8 cellular contexts compared by ENCODE assay signal in genomic region chr17:40559016-40559853, GRCh38. TPM values are rescaled to one million over a fixed set of nuclear protein-coding genes. Genes with fewer than 3 reads are reported as not detected.
DNase-seq lines count a peak whose midpoint lies in the region; ATAC-seq and TF ChIP-seq lines count a peak whose summit lies in the region.

No MANE protein-coding gene starts in this region.

- WGBS in heart left ventricle, 4 donors: 75 to 90% (median 82%) methylated on average over 6 to 11 of the region's 11 CpGs

- H3K27ac ChIP-seq in heart left ventricle (peak overlapping the region in 9 of 12 donors; percentile 47 to 92 (median 83)), brain microvascular endothelial cell (peak overlapping the region; percentile 90), mucosa of rectum (ENCODE audit: low read depth in 2 of 2, low read length in 2 of 2) (no peak overlapping the region)

- H3K9me3 ChIP-seq in heart left ventricle (no peaks in the 10 kb centered on the region), mucosa of rectum (ENCODE audit: control insufficient read depth in 2 of 2, low read length in 2 of 2) (no peaks in the 10 kb centered on the region)

- in situ Hi-C loops in brain microvascular endothelial cell (cut with HindIII; ENCODE audit: low pct_ligation_motif_present, low sequenced_read_pairs): no loop called here

- TF ChIP-seq POLR2A in heart left ventricle (IDR thresholded peaks at IDR 0.05): no peak

- peak overlapping the region; percentile 15 to 26 for H3K9ac ChIP-seq in mucosa of rectum (ENCODE audit: low read depth in 1 of 2, low read length in 2 of 2)

- TF ChIP-seq CTCF in heart left ventricle (IDR thresholded peaks at IDR 0.05): no peak
- no peak for TF ChIP-seq CTCF in brain microvascular endothelial cell (IDR thresholded peaks at IDR 0.05; ENCODE audit: low read depth, low read length, missing control alignments)

- ATAC-seq in heart left ventricle (no peak), Right ventricle myocardium superior (ENCODE audit: poor library complexity) (no peak)

- DNase-seq in heart left ventricle (peak in 1 of 5 donors; percentile 6), Right ventricle myocardium superior (no peak), brain microvascular endothelial cell (no peak), ureter (ENCODE audit: low spot score) (peak; percentile 50), NCI-H2171 treated with DMSO at 0.1 percent for 48 hours (lab: John Stamatoyannopoulos, UW) (no peak), nucleus accumbens (lab: John Stamatoyannopoulos, UW) (no peak), NCI-H187 treated with DMSO at 0.1 percent for 48 hours (lab: John Stamatoyannopoulos, UW) (no peak)

- no peak overlapping the region for H3K4me3 ChIP-seq in heart left ventricle
- no peak overlapping the region for H3K4me3 ChIP-seq in brain microvascular endothelial cell (ENCODE audit: low read depth, low read length)
- H3K4me3 ChIP-seq in mucosa of rectum (ENCODE audit: low read length in 2 of 2): no peak overlapping the region

- H3K36me3 ChIP-seq in heart left ventricle (no peaks in the 10 kb centered on the region), brain microvascular endothelial cell (replicated peaks) (no peaks in the 10 kb centered on the region), mucosa of rectum (ENCODE audit: control insufficient read depth in 2 of 2, insufficient read depth in 2 of 2, low read length in 2 of 2) (no peaks in the 10 kb centered on the region)

- peaks cover 0 to 10% (median 0%) of the 10 kb centered on the region in 9 donors for H3K27me3 ChIP-seq in heart left ventricle
- H3K27me3 ChIP-seq in brain microvascular endothelial cell (replicated peaks): no peaks in the 10 kb centered on the region
- H3K27me3 ChIP-seq in mucosa of rectum (ENCODE audit: control insufficient read depth in 2 of 2, insufficient read depth in 2 of 2, low read length in 2 of 2): peaks cover 0 to 3% of the 10 kb centered on the region in 2 donors

- peaks cover 12 to 76% (median 51%) of the 10 kb centered on the region in 12 donors for H3K4me1 ChIP-seq in heart left ventricle
- peaks cover 10 to 17% of the 10 kb centered on the region in 2 donors for H3K4me1 ChIP-seq in mucosa of rectum (ENCODE audit: control insufficient read depth in 2 of 2, insufficient read depth in 2 of 2, low read length in 2 of 2)

- intact Hi-C loops in heart left ventricle (cut with DNase I) (loop anchor here in 4 of 10 donors (2.0 to 5.0 kb wide), 5 partner anchors 82 to 197 kb away; partner anchors contain the start of genes IGFBP4 (in 2 of the 4) and GJD3 (in 1 of the 4)), Right ventricle myocardium superior (cut with DNase I) (loop anchor here (5.0 to 10.0 kb wide), 2 partner anchors 202 to 254 kb away; partner anchors contain the start of gene RARA)

RNA-seq across cellular contexts. Expression of gene CCR7, which starts 6.0 kb away (rescaled TPM):
- total RNA-seq in heart left ventricle (1 to 10 TPM in 1 of 9 donors, under 1 TPM in 5, not detected in 3; 0.09 to 2.2 (median 0.23) TPM), Right ventricle myocardium superior (not detected), ureter (0.57 TPM)
- under 1 TPM; 0.15 to 0.35 TPM for polyA plus RNA-seq in heart left ventricle

RNA-seq across cellular contexts. Expression of gene TNS4, which starts 57.8 kb away (rescaled TPM):
- total RNA-seq in heart left ventricle: under 1 TPM in 2 of 9 donors, not detected in 7; 0.16 to 0.91 TPM
- polyA plus RNA-seq in heart left ventricle: not detected
- total RNA-seq in Right ventricle myocardium superior: not detected
- 53.1 TPM for total RNA-seq in ureter

Comparison
In these comparisons a context has a peak if more than half of its experiments do, and no peak if none do; other contexts are left out.
1. H3K27ac ChIP-seq: peak in heart left ventricle (9 of 12) and brain microvascular endothelial cell (single experiment); none in mucosa of rectum (0 of 2).
2. RNA of gene TNS4, which starts 57.8 kb away (total RNA-seq): 53.1 TPM in ureter (single experiment); not detected in Right ventricle myocardium superior (single experiment) and 0.16 to 0.91 TPM in heart left ventricle; every median in the first group is over 10 times any median in the second.